Comparison of ENCODE assay signal across 8 cellular contexts in the genomic region with DNA sequence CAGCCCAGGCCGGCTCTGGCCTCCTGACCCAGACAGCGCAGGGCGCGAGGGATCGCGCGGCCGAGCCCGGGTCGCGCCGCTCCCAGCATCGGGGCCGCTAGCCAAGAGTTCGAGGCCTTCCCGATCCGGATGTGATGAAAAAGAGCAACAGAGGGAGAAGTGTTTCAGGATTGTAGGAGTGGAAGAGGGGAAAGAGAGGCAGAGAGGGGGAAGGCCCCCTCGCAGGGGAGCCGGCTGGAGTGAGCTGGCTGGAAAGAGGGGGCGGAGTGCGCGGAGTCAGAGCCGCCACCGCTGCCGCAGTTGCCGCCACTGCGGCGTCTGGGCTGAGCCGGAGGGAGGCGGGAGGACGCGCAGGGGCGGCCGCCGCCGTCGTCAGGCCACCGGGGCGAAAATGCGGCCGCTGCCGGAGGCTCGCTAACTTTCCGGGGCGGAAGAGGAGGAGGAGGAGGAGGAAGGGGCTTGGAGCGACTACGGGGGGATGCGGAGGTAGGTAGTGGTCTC. TPM values are rescaled to one million over a fixed set of nuclear protein-coding genes. Genes with fewer than 3 reads are reported as not detected.
DNase-seq lines count a peak whose midpoint lies in the region; ATAC-seq and TF ChIP-seq lines count a peak whose summit lies in the region.

No MANE protein-coding gene starts in this region.

- dilution Hi-C loops in mammary epithelial cell (cut with HindIII; ENCODE audit: low sequenced_read_pairs): no loop called here

- no peaks in the 10 kb centered on the region for H3K9me3 Mint-ChIP-seq in CD4-positive, alpha-beta memory T cell

- H3K9ac ChIP-seq in mammary epithelial cell (ENCODE audit: insufficient read depth, low read length): peak overlapping the region; percentile 77

- no peaks in the 10 kb centered on the region for H3K9me3 ChIP-seq in CD4-positive, alpha-beta memory T cell (ENCODE audit: control insufficient read depth in 1 of 2, low read length in 2 of 2)
- H3K9me3 ChIP-seq in mammary epithelial cell (replicated peaks; ENCODE audit: insufficient read depth, low read length): no peaks in the 10 kb centered on the region

- H3K4me2 ChIP-seq in mammary epithelial cell (ENCODE audit: insufficient read depth, low read depth, low read length): peak overlapping the region; percentile 89

- H3K79me2 ChIP-seq in mammary epithelial cell (ENCODE audit: insufficient read depth, low read length): peaks cover 26% of the 10 kb centered on the region

- POLR2A ChIA-PET in CD4-positive, alpha-beta memory T cell (lab: Charles Lee; ENCODE audit: partially characterized antibody): interaction anchor here (1.2 to 5.3 kb wide), 8 partner anchors 10 to 289 kb away, joined by 3 to 74 read pairs (median 5); no protein-coding TSS in a partner anchor

- H3K27ac ChIP-seq in CD4-positive, alpha-beta memory T cell (ENCODE audit: low read depth, low read length): peak overlapping the region; percentile 90
- H3K27ac ChIP-seq in mammary epithelial cell (ENCODE audit: insufficient read depth, low read depth, low read length) (peak overlapping the region; percentile 72), layer of hippocampus (ENCODE audit: low read depth, low read length) (peak overlapping the region; percentile 24)

- TF ChIP-seq CTCF in mammary epithelial cell (conservative IDR thresholded peaks at IDR 0.05 in 1 of 2, IDR thresholded peaks at IDR 0.05 in 1 of 2; ENCODE audit: extremely low read depth in 1 of 2, insufficient read depth in 1 of 2, low read depth in 1 of 2, low read length in 2 of 2): no peak

- peaks cover 42 to 75% (median 51%) of the 10 kb centered on the region in 4 donors for H3K4me1 Mint-ChIP-seq in CD4-positive, alpha-beta memory T cell

- peaks cover 0 to 1% of the 10 kb centered on the region in 2 donors for H3K27me3 Mint-ChIP-seq in CD4-positive, alpha-beta memory T cell

- peak overlapping the region; percentile 59 to 93 for H3K4me3 ChIP-seq in CD4-positive, alpha-beta memory T cell (ENCODE audit: low read length in 2 of 2)
- peak overlapping the region; percentile 64 to 97 (median 92) for H3K4me3 ChIP-seq in mammary epithelial cell (replicated peaks in 1 of 3; ENCODE audit: insufficient read depth in 1 of 3, low read depth in 2 of 3, low read length in 3 of 3)

- peaks cover 5 to 19% of the 10 kb centered on the region in 2 donors for H3K36me3 Mint-ChIP-seq in CD4-positive, alpha-beta memory T cell

- peak overlapping the region; percentile 90 to 99 (median 96) for H3K4me3 Mint-ChIP-seq in CD4-positive, alpha-beta memory T cell

- H3K4me1 ChIP-seq in CD4-positive, alpha-beta memory T cell (ENCODE audit: insufficient read depth, low read length): peaks cover 53% of the 10 kb centered on the region
- H3K4me1 ChIP-seq in mammary epithelial cell (ENCODE audit: insufficient read depth, low read length): no peaks in the 10 kb centered on the region

- H2AFZ ChIP-seq in mammary epithelial cell (ENCODE audit: low read depth, low read length): peak overlapping the region; percentile 92

- H3K27me3 ChIP-seq in CD4-positive, alpha-beta memory T cell (ENCODE audit: insufficient read depth, low read length): no peaks in the 10 kb centered on the region
- H3K27me3 ChIP-seq in mammary epithelial cell (ENCODE audit: insufficient read depth, low read length): no peaks in the 10 kb centered on the region
- H3K27me3 ChIP-seq in layer of hippocampus (ENCODE audit: control insufficient read depth, insufficient read depth, low read length): peaks cover 2% of the 10 kb centered on the region

- no peaks in the 10 kb centered on the region for H3K36me3 ChIP-seq in CD4-positive, alpha-beta memory T cell (ENCODE audit: insufficient read depth, low read length)
- H3K36me3 ChIP-seq in mammary epithelial cell (ENCODE audit: insufficient read depth, low read length): no peaks in the 10 kb centered on the region

- CTCF ChIA-PET in CD4-positive, alpha-beta memory T cell (lab: Charles Lee; ENCODE audit: partially characterized antibody): interaction anchor here (1.5 to 7.0 kb wide), 4 partner anchors 17 to 295 kb away, joined by 5 to 52 read pairs (median 16); no protein-coding TSS in a partner anchor
- CTCF ChIA-PET in mammary epithelial cell (lab: Charles Lee; ENCODE audit: low non-redundant PET): no interaction called here

- H4K20me1 ChIP-seq in mammary epithelial cell (ENCODE audit: insufficient read depth, low read length): no peaks in the 10 kb centered on the region

- BruUV-seq in mammary epithelial cell (replicated peaks; lab: Mats Ljungman, UMichigan): no TSS peak

- peak overlapping the region; percentile 90 to 95 (median 93) for H3K27ac Mint-ChIP-seq in CD4-positive, alpha-beta memory T cell

- peak; percentile 37 for ATAC-seq in GM19438 (IDR thresholded peaks at IDR 0.05; ENCODE audit: low read depth, unreplicated experiment)
- ATAC-seq in HG03521 (IDR thresholded peaks at IDR 0.05; ENCODE audit: unreplicated experiment): peak; percentile 35

- intact Hi-C loops in CD4-positive, alpha-beta memory T cell (cut with micrococcal nuclease): loop anchor here (2.0 to 10.0 kb wide), 5 partner anchors 15 to 1293 kb away; a partner anchor contains a TSS
- intact Hi-C loops in mammary epithelial cell (cut with micrococcal nuclease): no loop called here

- WGBS in mammary epithelial cell (ENCODE audit: low coverage, missing lambda C conversion rate): 5% methylated on average over 24 of the region's 48 CpGs

- in situ Hi-C loops in mammary epithelial cell (cut with MboI; ENCODE audit: low sequenced_read_pairs in 2 of 2): no loop called here

- DNase-seq in CD4-positive, alpha-beta memory T cell: peak; percentile 59 to 75 (median 63)
- DNase-seq in UCSD-AML1 (lab: John Stamatoyannopoulos, UW; ENCODE audit: unreplicated experiment) (peak; percentile 27), mammary epithelial cell (peak; percentile 39), NCI-H526 treated with DMSO at 0.1 percent for 48 hours (lab: John Stamatoyannopoulos, UW) (no peak)
- peak; percentile 73 for DNase-seq in stimulated activated CD4-positive, alpha-beta T cell treated with anti-CD3 and anti-CD28 coated beads, Interleukin-4, amount 100 ng/mL, for 24 hours

RNA-seq across cellular contexts. Expression of a gene that starts 0.3 kb away (rescaled TPM):
- total RNA-seq in CD4-positive, alpha-beta memory T cell: 10 to 100 TPM; 68.1 to 78.0 TPM
- 100 to 1,000 TPM; 180 to 194 TPM for polyA plus RNA-seq in CD4-positive, alpha-beta memory T cell
- 10 to 100 TPM; 18.4 to 21.0 TPM for total RNA-seq in mammary epithelial cell
- 12.5 TPM for polyA plus RNA-seq in mammary epithelial cell
- polyA minus RNA-seq in mammary epithelial cell: 11.4 TPM

Comparison
In these comparisons a context has a peak if more than half of its experiments do, and no peak if none do; other contexts are left out.
1. H3K27ac ChIP-seq: peak in every context shown above with its lines; median percentile 90 in CD4-positive, alpha-beta memory T cell; 72 in mammary epithelial cell; 24 in layer of hippocampus.